ENCODE assay signal across 2 cellular contexts in the genomic region with DNA sequence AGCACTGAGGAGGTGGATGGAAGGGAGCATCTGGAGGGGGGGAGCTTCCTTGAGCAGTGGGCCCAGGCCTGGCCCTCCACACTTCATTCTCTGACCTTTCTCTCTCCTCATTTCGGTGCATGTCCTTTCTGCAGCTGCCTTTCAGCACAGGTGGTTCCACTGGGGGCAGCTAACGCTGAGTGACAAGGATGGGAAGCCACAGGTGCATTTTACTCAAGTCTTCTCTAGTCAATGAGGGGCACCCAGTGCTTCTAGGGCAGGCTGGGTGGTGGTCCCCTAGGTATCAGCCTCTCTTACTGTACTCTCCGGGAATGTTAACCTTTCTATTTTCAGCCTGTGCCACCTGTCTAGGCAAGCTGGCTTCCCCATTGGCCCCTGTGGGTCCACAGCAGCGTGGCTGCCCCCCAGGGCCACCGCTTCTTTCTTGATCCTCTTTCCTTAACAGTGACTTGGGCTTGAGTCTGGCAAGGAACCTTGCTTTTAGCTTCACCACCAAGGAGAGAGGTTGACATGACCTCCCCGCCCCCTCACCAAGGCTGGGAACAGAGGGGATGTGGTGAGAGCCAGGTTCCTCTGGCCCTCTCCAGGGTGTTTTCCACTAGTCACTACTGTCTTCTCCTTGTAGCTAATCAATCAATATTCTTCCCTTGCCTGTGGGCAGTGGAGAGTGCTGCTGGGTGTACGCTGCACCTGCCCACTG.
TF ChIP-seq lines count a peak whose summit lies in the region.

No MANE protein-coding gene starts in this region.

TF ChIP-seq in SK-N-SH, 30 proteins besides CTCF, POLR2A, EP300 and RAD21 (continued from another document):
- TF ChIP-seq ZBTB33 (IDR thresholded peaks at IDR 0.05; ENCODE audit: borderline replicate concordance, low read depth): no peak
- TF ChIP-seq POLR2AphosphoS5 (IDR thresholded peaks at IDR 0.05; ENCODE audit: low read depth, low read length): no peak
- no peak for TF ChIP-seq MAX (IDR thresholded peaks at IDR 0.05; ENCODE audit: low read depth)
- TF ChIP-seq FOSL2 (IDR thresholded peaks at IDR 0.05; ENCODE audit: borderline replicate concordance, low read depth): no peak
- no peak for TF ChIP-seq MXI1 (IDR thresholded peaks at IDR 0.05; ENCODE audit: low read depth, low read length)
- TF ChIP-seq TCF12 (IDR thresholded peaks at IDR 0.05): no peak
- TF ChIP-seq SMC3 (IDR thresholded peaks at IDR 0.05; ENCODE audit: low read depth, low read length): no peak
- no peak for TF ChIP-seq YY1 (IDR thresholded peaks at IDR 0.05; ENCODE audit: low read depth)

TF ChIP-seq in SK-N-SH treated with all-trans-retinoic acid at 6 μM for 48 hours, 23 proteins besides CTCF, POLR2A, EP300 and RAD21 (continued from another document):
- TF ChIP-seq TSHZ2 (CRISPR knock-in tag; IDR thresholded peaks at IDR 0.05) (no peak), ZNF8 (CRISPR knock-in tag; IDR thresholded peaks at IDR 0.05) (no peak), RARB (CRISPR knock-in tag; IDR thresholded peaks at IDR 0.05) (no peak), ISL1 (CRISPR knock-in tag; IDR thresholded peaks at IDR 0.05) (no peak), SNAI2 (CRISPR knock-in tag; IDR thresholded peaks at IDR 0.05) (no peak), TCF4 (CRISPR knock-in tag; IDR thresholded peaks at IDR 0.05; ENCODE audit: borderline replicate concordance) (no peak)
